In genomic region chr18:12934454-12935071, GRCh38 we compare ENCODE assay signal across 8 cellular contexts. TPM values are rescaled to one million over a fixed set of nuclear protein-coding genes. Genes with fewer than 3 reads are reported as not detected.
A peak's percentile ranks its signal among the peaks of the same experiment; 100 is the strongest.
DNase-seq lines count a peak whose midpoint lies in the region; ATAC-seq and TF ChIP-seq lines count a peak whose summit lies in the region.

No MANE protein-coding gene starts in this region.

- peaks cover 9 to 17% (median 10%) of the 10 kb centered on the region in 3 donors for H3K27me3 Mint-ChIP-seq in immature natural killer cell (ENCODE audit: low read depth in 3 of 3)

- H3K36me3 Mint-ChIP-seq in immature natural killer cell: no peaks in the 10 kb centered on the region

- H3K4me3 Mint-ChIP-seq in immature natural killer cell: peak overlapping the region in 2 of 5 donors; percentile 4 to 64

- peak; percentile 79 for DNase-seq in A172 (ENCODE audit: low spot score)
- peak; percentile 73 for DNase-seq in GM13977 (ENCODE audit: low spot score)
- peak; percentile 23 for DNase-seq in NCI-H2196 treated with DMSO at 0.1 percent for 48 hours (lab: John Stamatoyannopoulos, UW; ENCODE audit: unreplicated experiment)
- peak; percentile 42 to 82 for DNase-seq in T47D (ENCODE audit: low read depth in 1 of 2, low spot score in 1 of 2)
- peak; percentile 78 to 83 (median 81) for DNase-seq in immature natural killer cell
- peak; percentile 70 for DNase-seq in stimulated activated CD4-positive, alpha-beta T cell treated with anti-CD3 and anti-CD28 coated beads, Interleukin-12 subunit alpha, Interleukin-12 subunit beta, amount 100 ng/mL, for 4 hours

- no peak for ATAC-seq in HG03439 (IDR thresholded peaks at IDR 0.05; ENCODE audit: unreplicated experiment)

- peak overlapping the region in 2 of 6 donors; percentile 19 to 39 for H3K27ac Mint-ChIP-seq in immature natural killer cell

- in situ Hi-C loops in GM13977 (cut with MboI; ENCODE audit: low pct_unique_long_range_greater_than_20kb, low sequenced_read_pairs, unreplicated experiment): loop anchor here (10.0 to 25.0 kb wide), 2 partner anchors 210 to 547 kb away; partner anchors contain the start of gene AFG3L2
- in situ Hi-C loops in T47D (cut with HindIII; ENCODE audit: low pct_unique_long_range_greater_than_20kb, low sequenced_read_pairs): no loop called here

- H3K4me1 Mint-ChIP-seq in immature natural killer cell: peaks cover 19 to 21% of the 10 kb centered on the region in 2 donors

- TF ChIP-seq CTCF in GM13977 (IDR thresholded peaks at IDR 0.05; ENCODE audit: extremely low read depth, insufficient read depth, missing control alignments): peak; percentile 96
- TF ChIP-seq CTCF in VCaP (conservative IDR thresholded peaks at IDR 0.05): peak; percentile 92

- H3K27ac ChIP-seq in VCaP: no peak overlapping the region

- H3K9me3 Mint-ChIP-seq in immature natural killer cell: no peaks in the 10 kb centered on the region

RNA-seq across cellular contexts. Expression of gene SEH1L, which starts 13.2 kb away (rescaled TPM):
- total RNA-seq in A172 (2014; rRNA removed; shearing (Covaris generic)): 51.2 and 53.9 TPM in 2 replicates
- polyA plus RNA-seq in immature natural killer cell: 10 to 100 TPM; 18.2 to 32.8 (median 25.6) TPM

RNA-seq across cellular contexts. Expression of gene PTPN2, which starts 50.5 kb away (rescaled TPM):
- total RNA-seq in A172 (2014; rRNA removed; shearing (Covaris generic)): 41.1 and 43.9 TPM in 2 replicates
- polyA plus RNA-seq in immature natural killer cell: 100 to 1,000 TPM; 103 to 122 (median 117) TPM

RNA-seq across cellular contexts. Expression of gene CEP192, which starts 56.6 kb away (rescaled TPM):
- total RNA-seq in A172 (2014; rRNA removed; shearing (Covaris generic)): 30.1 and 30.5 TPM in 2 replicates
- polyA plus RNA-seq in immature natural killer cell: 1 to 10 TPM; 1.8 to 6.3 (median 5.4) TPM

Comparison
In these comparisons a context has a peak if more than half of its experiments do, and no peak if none do; other contexts are left out.
1. DNase-seq: peak in every context shown above with its lines; median percentile 81 in immature natural killer cell; 79 in A172; 73 in GM13977; 70 in stimulated activated CD4-positive, alpha-beta T cell treated with anti-CD3 and anti-CD28 coated beads, Interleukin-12 subunit alpha, Interleukin-12 subunit beta, amount 100 ng/mL, for 4 hours; 62 in T47D; 23 in NCI-H2196 treated with DMSO at 0.1 percent for 48 hours.